In the genomic region with DNA sequence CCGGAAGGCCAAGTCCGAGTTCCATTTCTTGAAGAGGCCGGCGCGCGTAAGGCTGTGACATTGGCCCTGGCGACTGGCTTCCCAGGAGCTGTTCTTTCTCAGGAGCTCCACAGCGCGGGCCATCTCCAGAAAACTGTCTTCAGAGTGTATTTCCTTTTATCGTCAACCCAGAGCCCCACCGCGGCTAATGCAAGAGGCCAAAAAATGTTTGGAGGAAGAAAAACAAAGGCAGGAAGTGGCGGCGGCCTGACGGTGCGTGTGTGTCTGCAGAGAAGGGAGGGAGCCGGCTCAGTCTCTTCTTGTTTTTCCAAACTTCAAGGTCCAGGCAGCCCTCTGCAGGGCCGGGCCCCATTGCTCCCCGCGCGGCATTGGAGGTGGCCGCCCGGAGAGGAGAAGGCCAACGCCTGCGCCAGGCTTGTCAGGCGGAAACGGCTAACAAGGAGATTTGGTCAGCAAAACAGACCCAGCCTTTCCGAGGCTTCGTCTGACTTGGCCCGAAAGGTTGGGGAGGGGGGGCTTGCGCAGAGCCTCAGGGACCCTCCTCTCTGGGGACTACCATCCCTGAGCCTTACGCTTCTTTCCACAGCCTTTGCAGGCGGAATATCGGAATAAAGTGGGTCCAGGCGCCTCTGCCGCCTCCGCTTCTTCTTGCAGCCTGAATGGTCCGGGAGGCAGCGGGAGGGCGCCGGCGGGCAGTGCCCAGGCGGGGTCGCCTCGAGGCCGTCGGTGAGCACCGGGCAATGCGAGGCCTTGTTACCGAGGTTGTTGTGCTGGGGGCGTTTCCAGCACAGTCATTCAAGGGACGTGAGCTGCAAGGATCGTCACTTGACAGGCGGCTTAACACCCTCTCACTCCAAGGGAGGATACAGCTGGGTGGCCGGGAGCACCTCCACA, we compare ENCODE assay signal across 10 cellular contexts. TPM values are rescaled to one million over a fixed set of nuclear protein-coding genes. Genes with fewer than 3 reads are reported as not detected.
DNase-seq lines count a peak whose midpoint lies in the region; ATAC-seq and TF ChIP-seq lines count a peak whose summit lies in the region.
"Had no signal": no experiment of that assay in that cellular context is flagged by ENCODE, and none has a peak within 500 bp of the region (broad histone marks: within the 10 kb centered on the region; RNA-seq: fewer than 3 reads in every experiment).

No MANE protein-coding gene starts in this region.

- no peaks in the 10 kb centered on the region for H3K9me3 ChIP-seq in upper lobe of right lung
- H3K9me3 ChIP-seq: Caco-2 had no signal

- H3K36me3 Mint-ChIP-seq in activated naive CD8-positive, alpha-beta T cell treated with anti-CD3 and anti-CD28 coated beads, Interleukin-2, amount 50 U/mL, for 24 hours (ENCODE audit: low read depth) = no peaks in the 10 kb centered on the region
- H3K36me3 Mint-ChIP-seq in memory B cell = peaks cover 3% of the 10 kb centered on the region

- no peak for TF ChIP-seq CTCF in upper lobe of right lung (IDR thresholded peaks at IDR 0.05)

- H3K27ac ChIP-seq in upper lobe of right lung = no peak overlapping the region

- no peaks in the 10 kb centered on the region for H3K9me3 Mint-ChIP-seq in activated naive CD8-positive, alpha-beta T cell treated with anti-CD3 and anti-CD28 coated beads, Interleukin-2, amount 50 U/mL, for 24 hours
- no peaks in the 10 kb centered on the region for H3K9me3 Mint-ChIP-seq in memory B cell

- intact Hi-C loops in upper lobe of right lung (cut with DNase I) = no loop called here

- ATAC-seq in activated naive CD8-positive, alpha-beta T cell treated with anti-CD3 and anti-CD28 coated beads, Interleukin-2, amount 50 U/mL, for 24 hours = no peak
- ATAC-seq in memory B cell (ENCODE audit: low read depth) (no peak), upper lobe of right lung (no peak), GM21723 (IDR thresholded peaks at IDR 0.05; ENCODE audit: unreplicated experiment) (no peak)

- peaks cover 100% of the 10 kb centered on the region for H3K27me3 ChIP-seq in upper lobe of right lung

- H3K27me3 Mint-ChIP-seq in activated naive CD8-positive, alpha-beta T cell treated with anti-CD3 and anti-CD28 coated beads, Interleukin-2, amount 50 U/mL, for 24 hours = peaks cover 88% of the 10 kb centered on the region
- H3K27me3 Mint-ChIP-seq in memory B cell = peaks cover 41% of the 10 kb centered on the region

- H3K27ac Mint-ChIP-seq in activated naive CD8-positive, alpha-beta T cell treated with anti-CD3 and anti-CD28 coated beads, Interleukin-2, amount 50 U/mL, for 24 hours = no peak overlapping the region
- peak overlapping the region; percentile 17 for H3K27ac Mint-ChIP-seq in memory B cell

- DNase-seq in activated T-cell treated with anti-CD3 and anti-CD28 coated beads, Interleukin-2, amount 50 U/mL, for 1 hour = peak; percentile 54
- DNase-seq in activated T-cell treated with anti-CD3 and anti-CD28 coated beads for 4 hours = no peak
- no peak for DNase-seq in activated naive CD8-positive, alpha-beta T cell treated with anti-CD3 and anti-CD28 coated beads, Interleukin-2, amount 50 U/mL, for 24 hours
- no peak for DNase-seq in memory B cell (ENCODE audit: low spot score in 2 of 2)
- DNase-seq in upper lobe of right lung = peak; percentile 67
- no peak for DNase-seq in NCI-H1417 treated with DMSO at 0.1 percent for 48 hours (lab: John Stamatoyannopoulos, UW)
- DNase-seq in germinal center (ENCODE audit: low spot score) = no peak

- H3K4me1 ChIP-seq in upper lobe of right lung = peaks cover 42% of the 10 kb centered on the region

- H3K4me3 Mint-ChIP-seq in activated naive CD8-positive, alpha-beta T cell treated with anti-CD3 and anti-CD28 coated beads, Interleukin-2, amount 50 U/mL, for 24 hours = peak overlapping the region; percentile 63
- H3K4me3 Mint-ChIP-seq in memory B cell = peak overlapping the region; percentile 61

- H3K4me1 Mint-ChIP-seq in activated naive CD8-positive, alpha-beta T cell treated with anti-CD3 and anti-CD28 coated beads, Interleukin-2, amount 50 U/mL, for 24 hours = peaks cover 43% of the 10 kb centered on the region
- peaks cover 15% of the 10 kb centered on the region for H3K4me1 Mint-ChIP-seq in memory B cell

- no peaks in the 10 kb centered on the region for H3K36me3 ChIP-seq in upper lobe of right lung

- peak overlapping the region; percentile 25 for H3K4me3 ChIP-seq in upper lobe of right lung

RNA-seq across cellular contexts. Expression of gene HOXA11, which starts 3.9 kb away (rescaled TPM):
- total RNA-seq in upper lobe of right lung = not detected
- total RNA-seq: temporal lobe had no signal

RNA-seq across cellular contexts. Expression of gene HOXA13, which starts 11.0 kb away (rescaled TPM):
- not detected for total RNA-seq in upper lobe of right lung
- total RNA-seq: temporal lobe had no signal

RNA-seq across cellular contexts. Expression of gene HOXA10, which starts 14.8 kb away (rescaled TPM):
- 0.38 TPM for total RNA-seq in upper lobe of right lung
- total RNA-seq: temporal lobe had no signal

RNA-seq across cellular contexts. Expression of gene HOXA9, which starts 23.6 kb away (rescaled TPM):
- 1.2 TPM for total RNA-seq in upper lobe of right lung

RNA-seq across cellular contexts. Expression of gene HOXA7, which starts 32.4 kb away (rescaled TPM):
- total RNA-seq in upper lobe of right lung = 2.9 TPM
- total RNA-seq: temporal lobe had no signal

Comparison
In these comparisons a context has a peak if more than half of its experiments do, and no peak if none do; other contexts are left out.
1. DNase-seq: peak in activated T-cell treated with anti-CD3 and anti-CD28 coated beads, Interleukin-2, amount 50 U/mL, for 1 hour (single experiment) and upper lobe of right lung (single experiment); none in activated T-cell treated with anti-CD3 and anti-CD28 coated beads for 4 hours (single experiment), activated naive CD8-positive, alpha-beta T cell treated with anti-CD3 and anti-CD28 coated beads, Interleukin-2, amount 50 U/mL, for 24 hours (single experiment), memory B cell (0 of 2), NCI-H1417 treated with DMSO at 0.1 percent for 48 hours (single experiment) and germinal center (single experiment).